Comparison of ENCODE assay signal across 1 cellular context in the genomic region with DNA sequence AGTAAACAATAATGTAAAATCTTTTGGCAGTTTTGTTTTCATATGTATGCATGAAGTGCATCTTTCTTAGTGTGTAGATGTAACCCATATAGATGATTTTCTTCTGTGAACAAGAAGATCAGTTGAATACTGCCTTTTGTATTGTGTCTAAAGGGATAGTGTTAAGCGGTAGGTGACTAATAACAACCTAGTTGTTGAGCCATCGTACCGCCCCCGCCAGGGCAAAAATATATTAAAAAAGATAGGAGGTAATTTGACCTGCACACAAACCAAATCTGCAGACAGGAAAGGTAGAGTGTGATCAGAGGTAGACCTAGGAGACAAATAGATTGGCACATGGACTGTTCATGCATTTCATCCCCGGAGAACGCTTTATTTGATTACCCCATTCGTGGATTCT.
TF ChIP-seq lines count a peak whose summit lies in the region.

No MANE protein-coding gene starts in this region.

TF ChIP-seq in GM23338, 12 proteins besides CTCF, POLR2A, EP300 and RAD21 (continued from another document):
- TF ChIP-seq, protein P1, sequence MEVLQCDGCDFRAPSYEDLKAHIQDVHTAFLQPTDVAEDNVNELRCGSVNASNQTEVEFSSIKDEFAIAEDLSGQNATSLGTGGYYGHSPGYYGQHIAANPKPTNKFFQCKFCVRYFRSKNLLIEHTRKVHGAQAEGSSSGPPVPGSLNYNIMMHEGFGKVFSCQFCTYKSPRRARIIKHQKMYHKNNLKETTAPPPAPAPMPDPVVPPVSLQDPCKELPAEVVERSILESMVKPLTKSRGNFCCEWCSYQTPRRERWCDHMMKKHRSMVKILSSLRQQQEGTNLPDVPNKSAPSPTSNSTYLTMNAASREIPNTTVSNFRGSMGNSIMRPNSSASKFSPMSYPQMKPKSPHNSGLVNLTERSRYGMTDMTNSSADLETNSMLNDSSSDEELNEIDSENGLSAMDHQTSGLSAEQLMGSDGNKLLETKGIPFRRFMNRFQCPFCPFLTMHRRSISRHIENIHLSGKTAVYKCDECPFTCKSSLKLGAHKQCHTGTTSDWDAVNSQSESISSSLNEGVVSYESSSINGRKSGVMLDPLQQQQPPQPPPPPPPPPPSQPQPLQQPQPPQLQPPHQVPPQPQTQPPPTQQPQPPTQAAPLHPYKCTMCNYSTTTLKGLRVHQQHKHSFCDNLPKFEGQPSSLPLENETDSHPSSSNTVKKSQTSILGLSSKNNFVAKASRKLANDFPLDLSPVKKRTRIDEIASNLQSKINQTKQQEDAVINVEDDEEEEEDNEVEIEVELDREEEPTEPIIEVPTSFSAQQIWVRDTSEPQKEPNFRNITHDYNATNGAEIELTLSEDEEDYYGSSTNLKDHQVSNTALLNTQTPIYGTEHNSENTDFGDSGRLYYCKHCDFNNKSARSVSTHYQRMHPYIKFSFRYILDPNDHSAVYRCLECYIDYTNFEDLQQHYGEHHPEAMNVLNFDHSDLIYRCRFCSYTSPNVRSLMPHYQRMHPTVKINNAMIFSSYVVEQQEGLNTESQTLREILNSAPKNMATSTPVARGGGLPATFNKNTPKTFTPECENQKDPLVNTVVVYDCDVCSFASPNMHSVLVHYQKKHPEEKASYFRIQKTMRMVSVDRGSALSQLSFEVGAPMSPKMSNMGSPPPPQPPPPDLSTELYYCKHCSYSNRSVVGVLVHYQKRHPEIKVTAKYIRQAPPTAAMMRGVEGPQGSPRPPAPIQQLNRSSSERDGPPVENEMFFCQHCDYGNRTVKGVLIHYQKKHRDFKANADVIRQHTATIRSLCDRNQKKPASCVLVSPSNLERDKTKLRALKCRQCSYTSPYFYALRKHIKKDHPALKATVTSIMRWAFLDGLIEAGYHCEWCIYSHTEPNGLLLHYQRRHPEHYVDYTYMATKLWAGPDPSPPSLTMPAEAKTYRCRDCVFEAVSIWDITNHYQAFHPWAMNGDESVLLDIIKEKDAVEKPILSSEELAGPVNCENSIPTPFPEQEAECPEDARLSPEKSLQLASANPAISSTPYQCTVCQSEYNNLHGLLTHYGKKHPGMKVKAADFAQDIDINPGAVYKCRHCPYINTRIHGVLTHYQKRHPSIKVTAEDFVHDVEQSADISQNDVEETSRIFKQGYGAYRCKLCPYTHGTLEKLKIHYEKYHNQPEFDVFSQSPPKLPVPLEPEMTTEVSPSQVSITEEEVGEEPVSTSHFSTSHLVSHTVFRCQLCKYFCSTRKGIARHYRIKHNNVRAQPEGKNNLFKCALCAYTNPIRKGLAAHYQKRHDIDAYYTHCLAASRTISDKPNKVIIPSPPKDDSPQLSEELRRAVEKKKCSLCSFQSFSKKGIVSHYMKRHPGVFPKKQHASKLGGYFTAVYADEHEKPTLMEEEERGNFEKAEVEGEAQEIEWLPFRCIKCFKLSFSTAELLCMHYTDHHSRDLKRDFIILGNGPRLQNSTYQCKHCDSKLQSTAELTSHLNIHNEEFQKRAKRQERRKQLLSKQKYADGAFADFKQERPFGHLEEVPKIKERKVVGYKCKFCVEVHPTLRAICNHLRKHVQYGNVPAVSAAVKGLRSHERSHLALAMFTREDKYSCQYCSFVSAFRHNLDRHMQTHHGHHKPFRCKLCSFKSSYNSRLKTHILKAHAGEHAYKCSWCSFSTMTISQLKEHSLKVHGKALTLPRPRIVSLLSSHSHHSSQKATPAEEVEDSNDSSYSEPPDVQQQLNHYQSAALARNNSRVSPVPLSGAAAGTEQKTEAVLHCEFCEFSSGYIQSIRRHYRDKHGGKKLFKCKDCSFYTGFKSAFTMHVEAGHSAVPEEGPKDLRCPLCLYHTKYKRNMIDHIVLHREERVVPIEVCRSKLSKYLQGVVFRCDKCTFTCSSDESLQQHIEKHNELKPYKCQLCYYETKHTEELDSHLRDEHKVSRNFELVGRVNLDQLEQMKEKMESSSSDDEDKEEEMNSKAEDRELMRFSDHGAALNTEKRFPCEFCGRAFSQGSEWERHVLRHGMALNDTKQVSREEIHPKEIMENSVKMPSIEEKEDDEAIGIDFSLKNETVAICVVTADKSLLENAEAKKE (CRISPR knock-in tag; IDR thresholded peaks at IDR 0.05), result no peak
- TF ChIP-seq POLR2AphosphoS5 (IDR thresholded peaks at IDR 0.05; ENCODE audit: low read depth) (no peak), EZH2 (IDR thresholded peaks at IDR 0.05; ENCODE audit: low read depth, unreplicated experiment) (no peak), JUNB (IDR thresholded peaks at IDR 0.05; ENCODE audit: unreplicated experiment) (no peak), EZH2phosphoT487 (IDR thresholded peaks at IDR 0.05; ENCODE audit: unreplicated experiment) (no peak)
- TF ChIP-seq, protein P2, sequence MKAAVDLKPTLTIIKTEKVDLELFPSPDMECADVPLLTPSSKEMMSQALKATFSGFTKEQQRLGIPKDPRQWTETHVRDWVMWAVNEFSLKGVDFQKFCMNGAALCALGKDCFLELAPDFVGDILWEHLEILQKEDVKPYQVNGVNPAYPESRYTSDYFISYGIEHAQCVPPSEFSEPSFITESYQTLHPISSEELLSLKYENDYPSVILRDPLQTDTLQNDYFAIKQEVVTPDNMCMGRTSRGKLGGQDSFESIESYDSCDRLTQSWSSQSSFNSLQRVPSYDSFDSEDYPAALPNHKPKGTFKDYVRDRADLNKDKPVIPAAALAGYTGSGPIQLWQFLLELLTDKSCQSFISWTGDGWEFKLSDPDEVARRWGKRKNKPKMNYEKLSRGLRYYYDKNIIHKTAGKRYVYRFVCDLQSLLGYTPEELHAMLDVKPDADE (IDR thresholded peaks at IDR 0.05), result no peak
